Comparison of ENCODE assay signal across 4 cellular contexts in the genomic region with DNA sequence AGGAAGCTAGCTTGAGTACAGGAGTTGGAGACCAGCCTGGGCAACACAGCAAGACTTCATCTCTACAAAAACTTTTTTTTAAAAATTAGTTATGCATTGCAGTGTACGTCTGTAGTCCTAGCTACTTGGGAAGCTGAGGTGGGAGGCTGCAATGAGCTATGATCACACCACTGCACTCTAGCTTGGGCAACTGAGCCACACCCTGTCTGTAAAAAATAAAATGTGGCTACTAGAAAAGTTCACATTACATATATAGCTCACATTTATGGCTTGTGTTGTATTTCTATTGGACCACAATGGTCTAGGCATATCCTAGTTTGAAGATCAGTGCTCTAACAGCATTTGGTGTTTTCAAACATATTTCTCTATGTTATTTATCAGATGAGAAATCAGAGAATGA. TPM values are rescaled to one million over a fixed set of nuclear protein-coding genes. Genes with fewer than 3 reads are reported as not detected.
"Had no signal": no experiment of that assay in that cellular context is flagged by ENCODE, and none has a peak within 500 bp of the region (broad histone marks: within the 10 kb centered on the region; RNA-seq: fewer than 3 reads in every experiment).

No MANE protein-coding gene starts in this region.

- H3K4me3 ChIP-seq: GM12878 had no signal

- ATAC-seq: GM12878 had no signal

- DNase-seq: GDM1, GF-D8 had no signal

RNA-seq across cellular contexts. Expression of gene CPEB2, which starts 11.8 kb away (rescaled TPM):
- total RNA-seq: G401 had no signal
